Comparison of ENCODE assay signal across 14 cellular contexts in genomic region chr15:68589012-68589411, GRCh38. TPM values are rescaled to one million over a fixed set of nuclear protein-coding genes. Genes with fewer than 3 reads are reported as not detected.
"Had no signal": no experiment of that assay in that cellular context is flagged by ENCODE, and none has a peak within 500 bp of the region (broad histone marks: within the 10 kb centered on the region; RNA-seq: fewer than 3 reads in every experiment).

No MANE protein-coding gene starts in this region.

- H3K4me3 ChIP-seq: esophagus muscularis mucosa, hepatocyte, smooth muscle cell, tibial nerve had no signal

- H3K27ac ChIP-seq: hepatocyte had no signal

- H2AFZ ChIP-seq: hepatocyte had no signal

- H3K36me3 ChIP-seq: esophagus muscularis mucosa, tibial nerve had no signal

- H3K9me3 ChIP-seq: esophagus muscularis mucosa, tibial nerve had no signal

- H3K27me3 ChIP-seq: hepatocyte, tibial nerve had no signal

- H3K4me2 ChIP-seq: hepatocyte, smooth muscle cell had no signal

- ATAC-seq: natural killer cell treated with Interleukin-12 subunit alpha and Interleukin-12 subunit beta and Interleukin-15 and Interleukin-18, amount 100 ng/mL, for 72 hours; stimulated activated naive CD8-positive, alpha-beta T cell treated with anti-CD3 and anti-CD28 coated beads, Interleukin-15, amount 100 ng/mL, for 72 hours; WTC11 had no signal

- DNase-seq: activated CD4-positive, alpha-beta memory T cell treated with anti-CD3 and anti-CD28 coated beads, Interleukin-2, amount 10 ng/mL, durations not matched to agents 7 days and 5 days; activated CD4-positive, alpha-beta T cell treated with anti-CD3 and anti-CD28 coated beads for 4 hours; activated effector memory CD4-positive, alpha-beta T cell treated with Interleukin-2 at 50 U/mL for 16 hours; activated naive CD4-positive, alpha-beta T cell treated with anti-CD3 and anti-CD28 coated beads, Interleukin-2, amount 50 U/mL, for 16 hours; kidney; left ventricle myocardium superior; SHP77; stimulated activated naive CD8-positive, alpha-beta T cell treated with anti-CD3 and anti-CD28 coated beads, Interleukin-15, amount 100 ng/mL, for 72 hours had no signal

- H3K79me2 ChIP-seq: hepatocyte had no signal

RNA-seq across cellular contexts. Expression of gene CORO2B, which starts 10.2 kb away (rescaled TPM):
- total RNA-seq: activated CD4-positive, alpha-beta memory T cell treated with anti-CD3 and anti-CD28 coated beads, Interleukin-2, amount 10 ng/mL, durations not matched to agents 7 days and 5 days; natural killer cell treated with Interleukin-12 subunit alpha and Interleukin-12 subunit beta and Interleukin-15 and Interleukin-18, amount 100 ng/mL, for 72 hours had no signal
